Comparison of ENCODE assay signal across 15 cellular contexts in genomic region chr17:78124836-78125137, GRCh38. TPM values are rescaled to one million over a fixed set of nuclear protein-coding genes. Genes with fewer than 3 reads are reported as not detected.
DNase-seq lines count a peak whose midpoint lies in the region; ATAC-seq, FAIRE-seq and TF ChIP-seq lines count a peak whose summit lies in the region.
"Had no signal": no experiment of that assay in that cellular context is flagged by ENCODE, and none has a peak within 500 bp of the region (broad histone marks: within the 10 kb centered on the region; RNA-seq: fewer than 3 reads in every experiment).

No MANE protein-coding gene starts in this region.

- CTCF ChIA-PET in CD4-positive, alpha-beta T cell (lab: Charles Lee): interaction anchor here (1.4 to 6.5 kb wide), 4 partner anchors 10 to 52 kb away, joined by 3 to 28 read pairs (median 16); no protein-coding TSS in a partner anchor

- POLR2A ChIA-PET in CD4-positive, alpha-beta T cell (lab: Charles Lee): interaction anchor here (0.9 to 15.4 kb wide), 5 partner anchors 12 to 127 kb away, joined by 3 to 766 read pairs (median 5); partner anchors contain the start of gene TMC8
- POLR2A ChIA-PET in activated naive CD8-positive, alpha-beta T cell treated with anti-CD3 and anti-CD28 coated beads, Interleukin-2, amount 10 ng/mL, durations not matched to agents 7 days and 5 days (lab: Charles Lee): interaction anchor here (1.3 to 13.9 kb wide), 5 partner anchors 8 to 52 kb away, joined by 4 to 380 read pairs (median 11); no protein-coding TSS in a partner anchor

- intact Hi-C loops in CD4-positive, alpha-beta T cell (cut with DNase I, micrococcal nuclease): loop anchor here (5.0 to 10.0 kb wide), 4 partner anchors 128 to 300 kb away; partner anchors contain the start of gene SOCS3 (in 1 of the 2)
- intact Hi-C loops in vagina (cut with DNase I): loop anchor here (5.0 kb wide), 1 partner anchor 53 kb away; no protein-coding TSS in a partner anchor

- TF ChIP-seq POLR2A in GM12891 (IDR thresholded peaks at IDR 0.05; ENCODE audit: low read depth, low read length) (0 out of 2 replicates have a peak, but pooled peaks have one; percentile 38), vagina (IDR thresholded peaks at IDR 0.05) (no peak)

- H3K4me3 ChIP-seq in vagina: no peak overlapping the region
- H3K4me3 ChIP-seq: adrenal gland had no signal

- TF ChIP-seq CTCF in CD4-positive, alpha-beta T cell (IDR thresholded peaks at IDR 0.05): no peak
- TF ChIP-seq CTCF in vagina (IDR thresholded peaks at IDR 0.05): no peak

- ATAC-seq in CD4-positive, alpha-beta T cell (ENCODE audit: poor library complexity): no peak
- ATAC-seq in activated naive CD8-positive, alpha-beta T cell treated with anti-CD3 and anti-CD28 coated beads, Interleukin-2, amount 10 ng/mL, durations not matched to agents 7 days and 5 days (ENCODE audit: low read depth): no peak
- no peak for ATAC-seq in natural killer cell treated with Interleukin-12 subunit alpha and Interleukin-12 subunit beta and Interleukin-15 and Interleukin-18, amount 100 ng/mL, for 72 hours
- no peak for ATAC-seq in HG03045 (IDR thresholded peaks at IDR 0.05; ENCODE audit: unreplicated experiment)

- no peaks in the 10 kb centered on the region for H3K27me3 ChIP-seq in CD4-positive, alpha-beta T cell (ENCODE audit: control insufficient read depth, insufficient read depth, low read length)
- H3K27me3 ChIP-seq in vagina: no peaks in the 10 kb centered on the region
- H3K27me3 ChIP-seq: adrenal gland had no signal

- peak in 1 of 10 experiments; percentile 30 for DNase-seq in CD4-positive, alpha-beta T cell
- DNase-seq in GM12891 (ENCODE audit: insufficient read length, low spot score) (no peak), vagina (ENCODE audit: extremely low spot score in 2 of 2) (no peak), DMS153 treated with DMSO at 0.1 percent for 48 hours (lab: John Stamatoyannopoulos, UW; ENCODE audit: unreplicated experiment) (no peak)
- no peak for DNase-seq in activated naive CD8-positive, alpha-beta T cell treated with anti-CD3 and anti-CD28 coated beads, Interleukin-2, amount 10 ng/mL, durations not matched to agents 7 days and 5 days
- DNase-seq in natural killer cell treated with Interleukin-12 subunit alpha and Interleukin-12 subunit beta and Interleukin-15 and Interleukin-18, amount 100 ng/mL, for 72 hours (ENCODE audit: low spot score): no peak
- no peak for DNase-seq in stimulated activated CD4-positive, alpha-beta T cell treated with anti-CD3 and anti-CD28 coated beads, Interleukin-1b, Interleukin-23, amount 100 ng/mL, for 48 hours
- DNase-seq: activated CD4-positive, CD25-positive, alpha-beta regulatory T cell treated with anti-CD3 and anti-CD28 coated beads, Interleukin-2, amount 50 U/mL, for 72 hours; adrenal gland; effector CD8-positive, alpha-beta T cell had no signal

- H3K27ac Mint-ChIP-seq in CD4-positive, alpha-beta T cell: peak overlapping the region; percentile 83
- peak overlapping the region; percentile 81 for H3K27ac Mint-ChIP-seq in activated naive CD8-positive, alpha-beta T cell treated with anti-CD3 and anti-CD28 coated beads, Interleukin-2, amount 10 ng/mL, durations not matched to agents 7 days and 5 days
- H3K27ac Mint-ChIP-seq in natural killer cell treated with Interleukin-12 subunit alpha and Interleukin-12 subunit beta and Interleukin-15 and Interleukin-18, amount 100 ng/mL, for 72 hours: peak overlapping the region in 1 of 2 donors; percentile 33

- no peaks in the 10 kb centered on the region for H3K9me3 Mint-ChIP-seq in CD4-positive, alpha-beta T cell
- no peaks in the 10 kb centered on the region for H3K9me3 Mint-ChIP-seq in activated naive CD8-positive, alpha-beta T cell treated with anti-CD3 and anti-CD28 coated beads, Interleukin-2, amount 10 ng/mL, durations not matched to agents 7 days and 5 days
- H3K9me3 Mint-ChIP-seq in natural killer cell treated with Interleukin-12 subunit alpha and Interleukin-12 subunit beta and Interleukin-15 and Interleukin-18, amount 100 ng/mL, for 72 hours: no peaks in the 10 kb centered on the region

- peaks cover 57% of the 10 kb centered on the region for H3K4me1 ChIP-seq in vagina

- H3K36me3 Mint-ChIP-seq in CD4-positive, alpha-beta T cell (ENCODE audit: low read depth): peaks cover 83% of the 10 kb centered on the region
- H3K36me3 Mint-ChIP-seq in activated naive CD8-positive, alpha-beta T cell treated with anti-CD3 and anti-CD28 coated beads, Interleukin-2, amount 10 ng/mL, durations not matched to agents 7 days and 5 days: peaks cover 46% of the 10 kb centered on the region
- peaks cover 7% of the 10 kb centered on the region for H3K36me3 Mint-ChIP-seq in natural killer cell treated with Interleukin-12 subunit alpha and Interleukin-12 subunit beta and Interleukin-15 and Interleukin-18, amount 100 ng/mL, for 72 hours

- no peak for FAIRE-seq in GM12891 (lab: Jason Lieb, UNC)
- FAIRE-seq: HTR-8/SVneo had no signal

- H3K4me3 Mint-ChIP-seq in CD4-positive, alpha-beta T cell: peak overlapping the region; percentile 84
- peak overlapping the region; percentile 93 for H3K4me3 Mint-ChIP-seq in activated naive CD8-positive, alpha-beta T cell treated with anti-CD3 and anti-CD28 coated beads, Interleukin-2, amount 10 ng/mL, durations not matched to agents 7 days and 5 days
- peak overlapping the region; percentile 88 for H3K4me3 Mint-ChIP-seq in natural killer cell treated with Interleukin-12 subunit alpha and Interleukin-12 subunit beta and Interleukin-15 and Interleukin-18, amount 100 ng/mL, for 72 hours

- H3K36me3 ChIP-seq in vagina: peaks cover 0 to 7% of the 10 kb centered on the region in 2 donors
- H3K36me3 ChIP-seq: adrenal gland had no signal

- peak overlapping the region; percentile 92 for H3K27ac ChIP-seq in CD4-positive, alpha-beta T cell (ENCODE audit: low read depth, low read length)
- no peak overlapping the region for H3K27ac ChIP-seq in vagina

- no peaks in the 10 kb centered on the region for H3K9me3 ChIP-seq in CD4-positive, alpha-beta T cell (ENCODE audit: control insufficient read depth, low read length)
- H3K9me3 ChIP-seq in vagina: no peaks in the 10 kb centered on the region
- H3K9me3 ChIP-seq: adrenal gland had no signal

- H3K4me1 Mint-ChIP-seq in CD4-positive, alpha-beta T cell (ENCODE audit: low read depth): peaks cover 71% of the 10 kb centered on the region
- H3K4me1 Mint-ChIP-seq in activated naive CD8-positive, alpha-beta T cell treated with anti-CD3 and anti-CD28 coated beads, Interleukin-2, amount 10 ng/mL, durations not matched to agents 7 days and 5 days: peaks cover 52% of the 10 kb centered on the region
- H3K4me1 Mint-ChIP-seq in natural killer cell treated with Interleukin-12 subunit alpha and Interleukin-12 subunit beta and Interleukin-15 and Interleukin-18, amount 100 ng/mL, for 72 hours (ENCODE audit: low read depth in 2 of 2): peaks cover 46 to 54% of the 10 kb centered on the region in 2 donors

- no peaks in the 10 kb centered on the region for H3K27me3 Mint-ChIP-seq in CD4-positive, alpha-beta T cell
- no peaks in the 10 kb centered on the region for H3K27me3 Mint-ChIP-seq in activated naive CD8-positive, alpha-beta T cell treated with anti-CD3 and anti-CD28 coated beads, Interleukin-2, amount 10 ng/mL, durations not matched to agents 7 days and 5 days
- no peaks in the 10 kb centered on the region for H3K27me3 Mint-ChIP-seq in natural killer cell treated with Interleukin-12 subunit alpha and Interleukin-12 subunit beta and Interleukin-15 and Interleukin-18, amount 100 ng/mL, for 72 hours

TF ChIP-seq in GM12891, 5 proteins besides CTCF, POLR2A, EP300 and RAD21:
- TF ChIP-seq TAF1 (IDR thresholded peaks at IDR 0.05; ENCODE audit: low read depth, low read length): no peak

RNA-seq across cellular contexts. Expression of gene TMC6, which starts 3.8 kb away (rescaled TPM):
- total RNA-seq in CD4-positive, alpha-beta T cell: 100 to 1,000 TPM; 645 to 659 TPM
- polyA plus RNA-seq in GM12891 (2012; ENCODE audit: low read depth, missing spikeins): 125 TPM
- 100 to 1,000 TPM; 638 to 646 TPM for total RNA-seq in activated naive CD8-positive, alpha-beta T cell treated with anti-CD3 and anti-CD28 coated beads, Interleukin-2, amount 10 ng/mL, durations not matched to agents 7 days and 5 days
- 100 to 1,000 TPM; 282 to 351 TPM for total RNA-seq in natural killer cell treated with Interleukin-12 subunit alpha and Interleukin-12 subunit beta and Interleukin-15 and Interleukin-18, amount 100 ng/mL, for 72 hours
- 64.8 TPM for total RNA-seq in vagina

RNA-seq across cellular contexts. Expression of gene TMC8, which starts 5.8 kb away (rescaled TPM):
- total RNA-seq in CD4-positive, alpha-beta T cell: 100 to 1,000 TPM; 567 to 577 TPM
- polyA plus RNA-seq in GM12891 (2012; ENCODE audit: low read depth, missing spikeins): 67.1 TPM
- total RNA-seq in activated naive CD8-positive, alpha-beta T cell treated with anti-CD3 and anti-CD28 coated beads, Interleukin-2, amount 10 ng/mL, durations not matched to agents 7 days and 5 days: 100 to 1,000 TPM; 336 to 340 TPM
- total RNA-seq in natural killer cell treated with Interleukin-12 subunit alpha and Interleukin-12 subunit beta and Interleukin-15 and Interleukin-18, amount 100 ng/mL, for 72 hours: 100 to 1,000 TPM in 1 of 2 donors, 10 to 100 TPM in 1; 87.1 to 209 TPM
- 24.6 TPM for total RNA-seq in vagina

RNA-seq across cellular contexts. Expression of gene C17orf99, which starts 21.4 kb away (rescaled TPM):
- not detected for total RNA-seq in CD4-positive, alpha-beta T cell
- polyA plus RNA-seq in GM12891 (2012; ENCODE audit: low read depth, missing spikeins): 5.8 TPM
- not detected for total RNA-seq in activated naive CD8-positive, alpha-beta T cell treated with anti-CD3 and anti-CD28 coated beads, Interleukin-2, amount 10 ng/mL, durations not matched to agents 7 days and 5 days
- not detected for total RNA-seq in natural killer cell treated with Interleukin-12 subunit alpha and Interleukin-12 subunit beta and Interleukin-15 and Interleukin-18, amount 100 ng/mL, for 72 hours
- not detected for total RNA-seq in vagina
- total RNA-seq: adrenal gland, glomerular endothelial cell, omental fat pad, SK-MEL-5 had no signal
- polyA plus RNA-seq: adrenal gland had no signal

RNA-seq across cellular contexts. Expression of gene SYNGR2, which starts 43.6 kb away (rescaled TPM):
- total RNA-seq in CD4-positive, alpha-beta T cell: 10 to 100 TPM; 34.9 to 41.3 TPM
- 338 TPM for polyA plus RNA-seq in GM12891 (2012; ENCODE audit: low read depth, missing spikeins)
- 10 to 100 TPM; 43.2 to 50.5 TPM for total RNA-seq in activated naive CD8-positive, alpha-beta T cell treated with anti-CD3 and anti-CD28 coated beads, Interleukin-2, amount 10 ng/mL, durations not matched to agents 7 days and 5 days
- total RNA-seq in natural killer cell treated with Interleukin-12 subunit alpha and Interleukin-12 subunit beta and Interleukin-15 and Interleukin-18, amount 100 ng/mL, for 72 hours: 100 to 1,000 TPM in 1 of 2 donors, 10 to 100 TPM in 1; 84.9 to 120 TPM
- 82.3 TPM for total RNA-seq in vagina
